ENCODE assay signal across 21 cellular contexts in genomic region chr9:97900103-97900737, GRCh38. TPM values are rescaled to one million over a fixed set of nuclear protein-coding genes. Genes with fewer than 3 reads are reported as not detected.
A peak's percentile ranks its signal among the peaks of the same experiment; 100 is the strongest.
DNase-seq lines count a peak whose midpoint lies in the region; ATAC-seq and TF ChIP-seq lines count a peak whose summit lies in the region.
"Had no signal": no experiment of that assay in that cellular context is flagged by ENCODE, and none has a peak within 500 bp of the region (broad histone marks: within the 10 kb centered on the region; RNA-seq: fewer than 3 reads in every experiment).

No MANE protein-coding gene starts in this region.

- no peak for ATAC-seq in HG02588 (IDR thresholded peaks at IDR 0.05; ENCODE audit: unreplicated experiment)
- ATAC-seq: activated naive CD4-positive, alpha-beta T cell treated with anti-CD3 and anti-CD28 coated beads, Interleukin-2, amount 50 U/mL, for 72 hours; stimulated activated naive B cell treated with anti-CD40 and anti-IgM and Interleukin-4, amounts not matched to agents 10 μg/mL and 1 μg/mL and 100 μg/mL, for 72 hours had no signal

- H3K4me1 Mint-ChIP-seq in HFFc6 (ENCODE audit: low read depth) = peaks cover 44% of the 10 kb centered on the region

- peak overlapping the region; percentile 77 for H3K27ac Mint-ChIP-seq in HFFc6
- H3K27ac Mint-ChIP-seq: stimulated activated naive B cell treated with anti-CD40 and anti-IgM and Interleukin-4, amounts not matched to agents 10 μg/mL and 1 μg/mL and 100 μg/mL, for 72 hours had no signal

- no peaks in the 10 kb centered on the region; the same call in 1 of the 2 replicates for H3K36me3 Mint-ChIP-seq in HFFc6 (ENCODE audit: low read depth)
- H3K36me3 Mint-ChIP-seq: activated naive CD4-positive, alpha-beta T cell treated with anti-CD3 and anti-CD28 coated beads, Interleukin-2, amount 50 U/mL, for 72 hours had no signal

- H3K9me3 Mint-ChIP-seq in HFFc6 = no peaks in the 10 kb centered on the region
- H3K9me3 Mint-ChIP-seq: activated naive CD4-positive, alpha-beta T cell treated with anti-CD3 and anti-CD28 coated beads, Interleukin-2, amount 50 U/mL, for 72 hours; stimulated activated naive B cell treated with anti-CD40 and anti-IgM and Interleukin-4, amounts not matched to agents 10 μg/mL and 1 μg/mL and 100 μg/mL, for 72 hours had no signal

- H3K4me3 Mint-ChIP-seq in HFFc6 = peak overlapping the region; percentile 67
- H3K4me3 Mint-ChIP-seq: stimulated activated naive B cell treated with anti-CD40 and anti-IgM and Interleukin-4, amounts not matched to agents 10 μg/mL and 1 μg/mL and 100 μg/mL, for 72 hours had no signal

- no peak overlapping the region for H3K4me3 ChIP-seq in AG09309 (ENCODE audit: control insufficient read depth, low read depth, low read length)
- H3K4me3 ChIP-seq in astrocyte of the spinal cord (ENCODE audit: low read depth, low read length) = no peak overlapping the region
- H3K4me3 ChIP-seq: heart right ventricle, skin epidermis had no signal

- DNase-seq in AG09309 (ENCODE audit: low read depth) (peak; percentile 80), HFFc6 (peak; percentile 72), astrocyte of the spinal cord (ENCODE audit: low read depth, low spot score) (peak; percentile 34), kidney tubule cell (ENCODE audit: low spot score) (peak; percentile 39), NCI-H82 (lab: John Stamatoyannopoulos, UW) (no peak), HT-29 (ENCODE audit: low spot score) (no peak)
- DNase-seq in stimulated activated CD4-positive, alpha-beta T cell treated with anti-CD3 and anti-CD28 coated beads, Interleukin-15, amount 100 ng/mL, for 24 hours = no peak
- DNase-seq: activated CD4-positive, CD25-positive, alpha-beta regulatory T cell treated with anti-CD3 and anti-CD28 coated beads, Interleukin-2, amount 50 U/mL, for 72 hours; GF-D8; heart right ventricle; occipital lobe; Right ventricle myocardium superior; stimulated activated naive B cell treated with anti-CD40 and anti-IgM and Interleukin-4, amounts not matched to agents 10 μg/mL and 1 μg/mL and 100 μg/mL, for 72 hours had no signal

- no peaks in the 10 kb centered on the region for H3K27me3 Mint-ChIP-seq in HFFc6 (ENCODE audit: insufficient read depth)
- H3K27me3 Mint-ChIP-seq: stimulated activated naive B cell treated with anti-CD40 and anti-IgM and Interleukin-4, amounts not matched to agents 10 μg/mL and 1 μg/mL and 100 μg/mL, for 72 hours had no signal

- in situ Hi-C loops in astrocyte of the spinal cord (cut with HindIII; ENCODE audit: low sequenced_read_pairs) = no loop called here

- TF ChIP-seq CTCF in AG09309 (IDR thresholded peaks at IDR 0.05; ENCODE audit: control insufficient read depth, insufficient read depth, low read depth, low read length, missing control alignments) (no peak), HFFc6 (IDR thresholded peaks at IDR 0.05) (no peak), astrocyte of the spinal cord (IDR thresholded peaks at IDR 0.05; ENCODE audit: low read depth, low read length) (no peak)

RNA-seq across cellular contexts. Expression of gene TRMO, which starts 22.1 kb away (rescaled TPM):
- 10 to 100 TPM in 2 of 6 experiments, 1 to 10 TPM in 4; 8.4 to 10.9 (median 9.6) TPM for total RNA-seq in HFFc6 (2021; fragmentation: NEBNext Ultra II Directional; extraction: Animal tissue kit (Norgen Biotek cat#: 25700))
- total RNA-seq in HT-29 (2014; rRNA removed; shearing (Covaris generic)) = 16.1 and 25.3 TPM in 2 replicates

RNA-seq across cellular contexts. Expression of gene HEMGN, which starts 37.8 kb away (rescaled TPM):
- total RNA-seq in HFFc6 (2021; fragmentation: NEBNext Ultra II Directional; extraction: Animal tissue kit (Norgen Biotek cat#: 25700)) = not detected
- not detected in 2 replicates for total RNA-seq in HT-29 (2014; rRNA removed; shearing (Covaris generic))
- total RNA-seq: Calu3, chondrocyte, endothelial cell of umbilical vein, kidney epithelial cell, Right ventricle myocardium superior, ureter had no signal

RNA-seq across cellular contexts. Expression of gene FOXE1, which starts 47.2 kb away (rescaled TPM):
- total RNA-seq in HFFc6 (2021; fragmentation: NEBNext Ultra II Directional; extraction: Animal tissue kit (Norgen Biotek cat#: 25700)) = 100 to 1,000 TPM in 4 of 6 experiments, 10 to 100 TPM in 2; 51.0 to 173 (median 158) TPM
- total RNA-seq in HT-29 (2014; rRNA removed; shearing (Covaris generic)) = not detected in 2 replicates
- total RNA-seq: chondrocyte, endothelial cell of umbilical vein, heart right ventricle, occipital lobe, Right ventricle myocardium superior had no signal

Comparison
In these comparisons a context has a peak if more than half of its experiments do, and no peak if none do; other contexts are left out.
1. DNase-seq: peak in AG09309 (single experiment), HFFc6 (single experiment), astrocyte of the spinal cord (single experiment) and kidney tubule cell (single experiment); none in NCI-H82 (single experiment), HT-29 (single experiment) and stimulated activated CD4-positive, alpha-beta T cell treated with anti-CD3 and anti-CD28 coated beads, Interleukin-15, amount 100 ng/mL, for 24 hours (single experiment).
2. RNA of gene FOXE1, which starts 47.2 kb away (total RNA-seq): 51.0 to 173 TPM in HFFc6; not detected in HT-29; every median in the first group is over 10 times any median in the second.